Comparison of ENCODE assay signal across 27 cellular contexts in the genomic region with DNA sequence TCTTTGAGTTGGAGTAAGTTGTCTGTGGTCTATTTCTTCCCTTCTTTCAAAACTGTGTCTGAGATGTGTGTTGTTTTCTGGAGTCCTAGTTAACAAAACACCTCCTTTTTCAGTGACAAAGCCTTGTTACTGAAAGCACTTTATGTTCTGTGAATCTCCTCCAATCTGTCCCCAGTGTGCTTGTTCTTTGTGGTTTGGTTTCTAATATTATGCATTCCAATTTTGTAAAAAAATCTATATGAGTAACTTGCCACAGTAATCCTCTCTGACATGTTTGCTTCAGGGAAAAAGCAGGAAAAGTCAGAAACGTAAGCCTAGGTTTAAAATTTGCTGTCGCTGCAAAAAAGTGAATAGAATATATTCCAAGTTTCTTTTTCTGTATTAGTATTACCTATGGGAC. TPM values are rescaled to one million over a fixed set of nuclear protein-coding genes. Genes with fewer than 3 reads are reported as not detected.
DNase-seq lines count a peak whose midpoint lies in the region; ATAC-seq and TF ChIP-seq lines count a peak whose summit lies in the region.
"Had no signal": no experiment of that assay in that cellular context is flagged by ENCODE, and none has a peak within 500 bp of the region (broad histone marks: within the 10 kb centered on the region; RNA-seq: fewer than 3 reads in every experiment).

No MANE protein-coding gene starts in this region.

- H3K27me3 ChIP-seq in foreskin keratinocyte = no peaks in the 10 kb centered on the region
- H3K27me3 ChIP-seq: adrenal gland, Peyer's patch, upper lobe of left lung had no signal

- TF ChIP-seq CTCF in HFFc6 (IDR thresholded peaks at IDR 0.05) = no peak
- TF ChIP-seq CTCF in foreskin keratinocyte (conservative IDR thresholded peaks at IDR 0.05) = no peak

- H3K27ac ChIP-seq in foreskin keratinocyte = no peak overlapping the region
- H3K27ac ChIP-seq: adrenal gland, left ventricle myocardium inferior, Peyer's patch, upper lobe of left lung had no signal

- peaks cover 6% of the 10 kb centered on the region for H3K4me1 ChIP-seq in foreskin keratinocyte
- H3K4me1 ChIP-seq: adrenal gland, Caco-2, Peyer's patch, upper lobe of left lung had no signal

- no peak for DNase-seq in HFFc6
- DNase-seq in astrocyte of the hippocampus (ENCODE audit: low read depth, low spot score) = peak; percentile 9
- peak in 1 of 2 donors; percentile 31 for DNase-seq in foreskin keratinocyte
- peak; percentile 17 for DNase-seq in superior temporal gyrus (ENCODE audit: extremely low spot score)
- DNase-seq in medulla oblongata (ENCODE audit: extremely low spot score) = no peak
- DNase-seq: activated CD4-positive, alpha-beta T cell treated with anti-CD3 and anti-CD28 coated beads, Interleukin-2, amount 10 ng/mL, durations not matched to agents 7 days and 5 days; activated naive CD4-positive, alpha-beta T cell treated with Interleukin-2 at 50 U/mL for 16 hours; activated T-cell treated with anti-CD3 and anti-CD28 coated beads, Interleukin-2, amount 50 U/mL, for 48 hours; adrenal gland; C1 segment of cervical spinal cord; Caco-2; DND-41; effector CD4-positive, alpha-beta T cell; left ventricle myocardium inferior; NCI-H1092 treated with DMSO at 0.1 percent for 48 hours; NCI-H187; NCI-H2171 treated with DMSO at 0.1 percent for 48 hours; NCI-H526 treated with DMSO at 0.1 percent for 48 hours; Peyer's patch; retina; stimulated activated CD4-positive, alpha-beta T cell treated with anti-CD3 and anti-CD28 coated beads, Interleukin-12 subunit alpha, Interleukin-12 subunit beta, amount 100 ng/mL, for 4 hours; stimulated activated CD4-positive, alpha-beta T cell treated with anti-CD3 and anti-CD28 coated beads, Interleukin-4, amount 100 ng/mL, for 1 hour; upper lobe of left lung had no signal

- H3K9me3 Mint-ChIP-seq in HFFc6 = no peaks in the 10 kb centered on the region
- H3K9me3 Mint-ChIP-seq: activated CD4-positive, alpha-beta T cell treated with anti-CD3 and anti-CD28 coated beads, Interleukin-2, amount 10 ng/mL, durations not matched to agents 7 days and 5 days; natural killer cell treated with Interleukin-12 subunit alpha and Interleukin-12 subunit beta and Interleukin-15 and Interleukin-18, amount 100 ng/mL, for 72 hours had no signal

- H3K4me1 Mint-ChIP-seq in HFFc6 (ENCODE audit: low read depth) = peaks cover 12% of the 10 kb centered on the region
- H3K4me1 Mint-ChIP-seq: activated CD4-positive, alpha-beta T cell treated with anti-CD3 and anti-CD28 coated beads, Interleukin-2, amount 10 ng/mL, durations not matched to agents 7 days and 5 days had no signal

- H3K36me3 Mint-ChIP-seq in HFFc6 (ENCODE audit: low read depth) = no peaks in the 10 kb centered on the region; the same call in 1 of the 2 replicates
- H3K36me3 Mint-ChIP-seq: natural killer cell treated with Interleukin-12 subunit alpha and Interleukin-12 subunit beta and Interleukin-15 and Interleukin-18, amount 100 ng/mL, for 72 hours had no signal

- H3K27me3 Mint-ChIP-seq in HFFc6 (ENCODE audit: insufficient read depth) = peaks cover 2% of the 10 kb centered on the region; the same call in 1 of the 2 replicates
- H3K27me3 Mint-ChIP-seq: activated CD4-positive, alpha-beta T cell treated with anti-CD3 and anti-CD28 coated beads, Interleukin-2, amount 10 ng/mL, durations not matched to agents 7 days and 5 days; natural killer cell treated with Interleukin-12 subunit alpha and Interleukin-12 subunit beta and Interleukin-15 and Interleukin-18, amount 100 ng/mL, for 72 hours had no signal

- peak overlapping the region; percentile 57; the same call in 1 of the 2 replicates for H3K27ac Mint-ChIP-seq in HFFc6
- H3K27ac Mint-ChIP-seq: activated CD4-positive, alpha-beta T cell treated with anti-CD3 and anti-CD28 coated beads, Interleukin-2, amount 10 ng/mL, durations not matched to agents 7 days and 5 days; natural killer cell treated with Interleukin-12 subunit alpha and Interleukin-12 subunit beta and Interleukin-15 and Interleukin-18, amount 100 ng/mL, for 72 hours; WTC11 had no signal

- no peak overlapping the region for H3K4me3 Mint-ChIP-seq in HFFc6
- H3K4me3 Mint-ChIP-seq: activated CD4-positive, alpha-beta T cell treated with anti-CD3 and anti-CD28 coated beads, Interleukin-2, amount 10 ng/mL, durations not matched to agents 7 days and 5 days; natural killer cell treated with Interleukin-12 subunit alpha and Interleukin-12 subunit beta and Interleukin-15 and Interleukin-18, amount 100 ng/mL, for 72 hours; WTC11 had no signal

- ATAC-seq in foreskin keratinocyte (peak; percentile 25), GM19324 (IDR thresholded peaks at IDR 0.05; ENCODE audit: low FRiP score, unreplicated experiment) (no peak), GM19035 (IDR thresholded peaks at IDR 0.05; ENCODE audit: unreplicated experiment) (no peak)
- ATAC-seq: natural killer cell treated with Interleukin-12 subunit alpha and Interleukin-12 subunit beta and Interleukin-15 and Interleukin-18, amount 100 ng/mL, for 72 hours; WTC11 had no signal

RNA-seq across cellular contexts. Expression of a gene that starts 12.4 kb away (rescaled TPM):
- total RNA-seq in HFFc6 (2021; fragmentation: NEBNext Ultra II Directional; extraction: Animal tissue kit (Norgen Biotek cat#: 25700)) = 10 to 100 TPM in 5 of 6 experiments, 1 to 10 TPM in 1; 9.8 to 12.9 (median 11.9) TPM
- 12.6 and 12.9 TPM in 2 replicates for total RNA-seq in foreskin keratinocyte
- 3.5 and 4.3 TPM in 2 replicates for polyA plus RNA-seq in foreskin keratinocyte
- total RNA-seq: activated CD4-positive, alpha-beta T cell treated with anti-CD3 and anti-CD28 coated beads, Interleukin-2, amount 10 ng/mL, durations not matched to agents 7 days and 5 days; natural killer cell treated with Interleukin-12 subunit alpha and Interleukin-12 subunit beta and Interleukin-15 and Interleukin-18, amount 100 ng/mL, for 72 hours had no signal

Comparison
In these comparisons a context has a peak if more than half of its experiments do, and no peak if none do; other contexts are left out.
1. DNase-seq: peak in astrocyte of the hippocampus (single experiment) and superior temporal gyrus (single experiment); none in HFFc6 (single experiment) and medulla oblongata (single experiment).